8 cellular contexts compared by ENCODE assay signal in genomic region chr17:77287432-77288068, GRCh38.
DNase-seq lines count a peak whose midpoint lies in the region; ATAC-seq lines count a peak whose summit lies in the region.

No MANE protein-coding gene starts in this region.

- WGBS in mesendoderm (ENCODE audit: extremely low coverage, insufficient coverage, low lambda C conversion rate) = no CpG with 5 or more reads among the region's 11 CpGs

- no peak overlapping the region for H4K8ac ChIP-seq in mesendoderm (ENCODE audit: low read depth, low read length)

- DNase-seq in MG63 (peak; percentile 97), cerebellum (ENCODE audit: low spot score) (peak; percentile 73), mesendoderm (peak; percentile 82)

- H3K23ac ChIP-seq in mesendoderm (ENCODE audit: low read length) = peak overlapping the region; percentile 3

- H3K27ac ChIP-seq in ACC112 (ENCODE audit: low read depth, low read length) = peak overlapping the region; percentile 93
- peak overlapping the region; percentile 31 for H3K27ac ChIP-seq in mesendoderm (ENCODE audit: low read depth, low read length)

- no peaks in the 10 kb centered on the region for H3K9me3 ChIP-seq in MG63

- no peak overlapping the region for H4K5ac ChIP-seq in mesendoderm (ENCODE audit: low read length)

- peak overlapping the region; percentile 37 for H3K9ac ChIP-seq in mesendoderm (ENCODE audit: low read length)

- H3K4me1 ChIP-seq in ACC112 (ENCODE audit: control insufficient read depth, insufficient read depth, low read length, unreplicated experiment) = peaks cover 49% of the 10 kb centered on the region
- H3K4me1 ChIP-seq in mesendoderm (ENCODE audit: control insufficient read depth, low read depth, low read length) = peaks cover 16% of the 10 kb centered on the region

- no peak overlapping the region for H2AFZ ChIP-seq in ACC112 (ENCODE audit: low read length, unreplicated experiment)

- peak overlapping the region; percentile 47; the same call in 1 of the 2 replicates for H3K4me3 ChIP-seq in ACC112 (ENCODE audit: low read depth, low read length)
- H3K4me3 ChIP-seq in MG63 = peak overlapping the region; percentile 28
- H3K4me3 ChIP-seq in mesendoderm (ENCODE audit: low read length) = no peak overlapping the region

- peak overlapping the region; percentile 5 for H3K4ac ChIP-seq in mesendoderm (ENCODE audit: low read depth, low read length)

- peaks cover 9% of the 10 kb centered on the region for H3K79me1 ChIP-seq in mesendoderm (ENCODE audit: low read length)

- H3K79me2 ChIP-seq in ACC112 (ENCODE audit: control insufficient read depth, insufficient read depth, low read length, unreplicated experiment) = no peaks in the 10 kb centered on the region
- peaks cover 44% of the 10 kb centered on the region for H3K79me2 ChIP-seq in mesendoderm (ENCODE audit: control insufficient read depth, insufficient read depth, low read length)

- ATAC-seq in HG03108 (IDR thresholded peaks at IDR 0.05; ENCODE audit: unreplicated experiment) = no peak
- ATAC-seq in HG03175 (IDR thresholded peaks at IDR 0.05; ENCODE audit: unreplicated experiment) = no peak
- ATAC-seq in HG03378 (IDR thresholded peaks at IDR 0.05; ENCODE audit: unreplicated experiment) = no peak
- ATAC-seq in GM18873 (IDR thresholded peaks at IDR 0.05; ENCODE audit: low FRiP score, unreplicated experiment) = no peak

- no peaks in the 10 kb centered on the region for H3K27me3 ChIP-seq in ACC112 (ENCODE audit: insufficient read depth, low read length)
- no peaks in the 10 kb centered on the region for H3K27me3 ChIP-seq in MG63
- H3K27me3 ChIP-seq in mesendoderm (ENCODE audit: insufficient read depth, low read length, poor library complexity) = no peaks in the 10 kb centered on the region

- H3K56ac ChIP-seq in mesendoderm (ENCODE audit: low read length) = peak overlapping the region; percentile 51

- H3K4me2 ChIP-seq in mesendoderm (ENCODE audit: low read length) = no peak overlapping the region

- peak overlapping the region; percentile 0 for H2BK120ac ChIP-seq in mesendoderm (ENCODE audit: low read depth, low read length)

- H3K36me3 ChIP-seq in ACC112 (ENCODE audit: insufficient read depth, low read length) (no peaks in the 10 kb centered on the region), MG63 (peaks cover 54% of the 10 kb centered on the region), mesendoderm (ENCODE audit: control insufficient read depth, insufficient read depth, low read length) (no peaks in the 10 kb centered on the region)

- H2AK5ac ChIP-seq in mesendoderm (ENCODE audit: low read length) = peak overlapping the region; percentile 48

- peak overlapping the region; percentile 55 for H3K18ac ChIP-seq in mesendoderm (ENCODE audit: low read length)

- peak overlapping the region; percentile 45 for H2BK15ac ChIP-seq in mesendoderm (replicated peaks; ENCODE audit: low read depth)

- H2BK5ac ChIP-seq in mesendoderm (ENCODE audit: low read length) = peak overlapping the region; percentile 5
